In the genomic region with DNA sequence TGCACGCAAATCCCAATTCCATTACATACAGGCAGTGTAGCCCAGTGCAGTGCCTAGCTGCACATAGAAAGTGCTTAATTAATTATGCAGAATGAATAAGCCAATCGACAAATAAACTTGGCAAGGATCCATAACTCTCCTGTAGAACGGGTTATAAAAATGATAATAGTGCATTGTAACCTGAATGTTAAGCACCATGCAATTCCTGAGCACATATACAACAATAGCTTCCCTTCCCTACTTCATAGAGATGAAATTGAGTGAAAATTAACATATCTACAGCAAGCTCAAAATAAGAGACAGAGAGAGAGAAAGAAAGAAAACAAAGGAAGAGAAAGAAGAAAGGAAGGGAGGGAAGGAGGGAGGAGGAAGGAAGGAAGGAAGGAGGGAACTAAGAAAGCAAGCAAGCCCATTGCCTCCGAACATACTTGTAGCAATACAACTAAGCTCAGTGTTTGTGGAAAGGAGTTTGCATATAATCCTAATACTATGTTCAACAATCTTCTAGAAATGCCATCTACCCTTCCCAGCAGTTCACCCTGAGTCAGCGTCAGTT, we compare ENCODE assay signal across 1 cellular context.
TF ChIP-seq lines count a peak whose summit lies in the region.

No MANE protein-coding gene starts in this region.

TF ChIP-seq in H1, 55 proteins besides CTCF, POLR2A, EP300 and RAD21:
- TF ChIP-seq, protein P1, sequence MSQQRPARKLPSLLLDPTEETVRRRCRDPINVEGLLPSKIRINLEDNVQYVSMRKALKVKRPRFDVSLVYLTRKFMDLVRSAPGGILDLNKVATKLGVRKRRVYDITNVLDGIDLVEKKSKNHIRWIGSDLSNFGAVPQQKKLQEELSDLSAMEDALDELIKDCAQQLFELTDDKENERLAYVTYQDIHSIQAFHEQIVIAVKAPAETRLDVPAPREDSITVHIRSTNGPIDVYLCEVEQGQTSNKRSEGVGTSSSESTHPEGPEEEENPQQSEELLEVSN (IDR thresholded peaks at IDR 0.05), result no peak
- no peak for TF ChIP-seq SP1 (IDR thresholded peaks at IDR 0.05; ENCODE audit: low read depth, low read length)
- no peak for TF ChIP-seq GABPA (IDR thresholded peaks at IDR 0.05; ENCODE audit: borderline replicate concordance, insufficient read depth, low read length)
- no peak for TF ChIP-seq TEAD4 (IDR thresholded peaks at IDR 0.05; ENCODE audit: low read depth, low read length)
- no peak for TF ChIP-seq JUN (IDR thresholded peaks at IDR 0.05; ENCODE audit: low read depth, low read length)
- no peak for TF ChIP-seq JUND (IDR thresholded peaks at IDR 0.05; ENCODE audit: low read length)
- TF ChIP-seq HDAC6 (IDR thresholded peaks at IDR 0.05; ENCODE audit: low read depth, low read length), result no peak
- no peak for TF ChIP-seq HDAC2 (IDR thresholded peaks at IDR 0.05; ENCODE audit: borderline replicate concordance in 1 of 2, low read depth in 2 of 2, low read length in 2 of 2)
- no peak for TF ChIP-seq NANOG (IDR thresholded peaks at IDR 0.05; ENCODE audit: insufficient read depth, low read depth, low read length, poor library complexity, severe bottlenecking)
- no peak for TF ChIP-seq YY1 (IDR thresholded peaks at IDR 0.05; ENCODE audit: low read depth, low read length)
